20 cellular contexts compared by ENCODE assay signal in genomic region chr14:105260826-105261438, GRCh38. TPM values are rescaled to one million over a fixed set of nuclear protein-coding genes. Genes with fewer than 3 reads are reported as not detected.
DNase-seq lines count a peak whose midpoint lies in the region; ATAC-seq and TF ChIP-seq lines count a peak whose summit lies in the region.
"Had no signal": no experiment of that assay in that cellular context is flagged by ENCODE, and none has a peak within 500 bp of the region (broad histone marks: within the 10 kb centered on the region; RNA-seq: fewer than 3 reads in every experiment).

No MANE protein-coding gene starts in this region.

- H3K36me3 ChIP-seq in WERI-Rb-1 (peaks cover 7% of the 10 kb centered on the region; the same call in 1 of the 2 replicates), right lobe of liver (peaks cover 0 to 7% (median 0%) of the 10 kb centered on the region in 4 donors)

- DNase-seq in DMS 273 (lab: John Stamatoyannopoulos, UW; ENCODE audit: unreplicated experiment) = peak; percentile 42
- no peak for DNase-seq in DMS 273 treated with DMSO at 0.1 percent for 48 hours (lab: John Stamatoyannopoulos, UW)
- DNase-seq in NCI-H2171 treated with DMSO at 0.1 percent for 48 hours (lab: John Stamatoyannopoulos, UW) = peak; percentile 79
- DNase-seq in WERI-Rb-1 = peak; percentile 48
- peak; percentile 63 for DNase-seq in posterior vena cava (ENCODE audit: low spot score)
- DNase-seq in right lobe of liver = no peak
- no peak for DNase-seq in glomerular visceral epithelial cell (ENCODE audit: extremely low spot score)
- no peak for DNase-seq in NCI-H748 treated with DMSO at 0.1 percent for 48 hours (lab: John Stamatoyannopoulos, UW)
- DNase-seq: ACHN; C1 segment of cervical spinal cord; Calu3; CD8-positive, alpha-beta T cell; KG1; NCI-H1092; NCI-H1436; NCI-H1930; PC-9 had no signal

- no peak for TF ChIP-seq POLR2A in right lobe of liver (IDR thresholded peaks at IDR 0.05)

- no peak for TF ChIP-seq CTCF in WERI-Rb-1 (IDR thresholded peaks at IDR 0.05; ENCODE audit: low read depth, low read length)
- TF ChIP-seq CTCF in right lobe of liver (IDR thresholded peaks at IDR 0.05) = no peak

- H3K27me3 ChIP-seq in WERI-Rb-1 (ENCODE audit: insufficient read depth, low read depth, severe bottlenecking) = no peaks in the 10 kb centered on the region
- no peaks in the 10 kb centered on the region for H3K27me3 ChIP-seq in right lobe of liver
- H3K27me3 ChIP-seq: SJSA1 had no signal

- no peak for ATAC-seq in right lobe of liver
- ATAC-seq: CD8-positive, alpha-beta T cell had no signal

- H3K4me1 ChIP-seq in right lobe of liver = no peaks in the 10 kb centered on the region

- H3K9me3 ChIP-seq in WERI-Rb-1 (ENCODE audit: severe bottlenecking) (no peaks in the 10 kb centered on the region), right lobe of liver (no peaks in the 10 kb centered on the region)
- H3K9me3 ChIP-seq: SJSA1 had no signal

- H3K27ac ChIP-seq in WERI-Rb-1 (peak overlapping the region; percentile 33), right lobe of liver (no peak overlapping the region)
- H3K27ac ChIP-seq: 22Rv1, PC-9, RWPE1, SJSA1 had no signal

- WGBS in right lobe of liver (ENCODE audit: insufficient coverage, low coverage, low lambda C conversion rate, missing lambda C conversion rate) = 88% methylated on average over 5 of the region's 15 CpGs

- no peak overlapping the region for H3K4me3 ChIP-seq in WERI-Rb-1 (ENCODE audit: low read depth, low read length)
- no peak overlapping the region for H3K4me3 ChIP-seq in right lobe of liver
- H3K4me3 ChIP-seq: PC-9, SJSA1 had no signal

- intact Hi-C loops in posterior vena cava (cut with DNase I) = no loop called here
- intact Hi-C loops in right lobe of liver (cut with DNase I) = loop anchor here in 1 of 2 donors (10.0 kb wide), 1 partner anchor 46 kb away; no protein-coding TSS in a partner anchor

RNA-seq across cellular contexts. Expression of gene BTBD6, which starts 12.6 kb away (rescaled TPM):
- 10 to 100 TPM; 38.4 to 42.4 TPM for total RNA-seq in posterior vena cava
- total RNA-seq in right lobe of liver = 10 to 100 TPM; 16.5 to 25.0 (median 17.7) TPM

RNA-seq across cellular contexts. Expression of gene BRF1, which starts 39.9 kb away (rescaled TPM):
- total RNA-seq in posterior vena cava (10 to 100 TPM; 18.8 to 19.4 TPM), right lobe of liver (10 to 100 TPM; 13.1 to 17.8 (median 16.2) TPM)

RNA-seq across cellular contexts. Expression of gene PACS2, which starts 53.6 kb away (rescaled TPM):
- total RNA-seq in posterior vena cava (10 to 100 TPM; 61.3 to 69.4 TPM), right lobe of liver (10 to 100 TPM; 19.8 to 26.7 (median 21.5) TPM)

Comparison
In these comparisons a context has a peak if more than half of its experiments do, and no peak if none do; other contexts are left out.
1. DNase-seq: peak in DMS 273 (single experiment), NCI-H2171 treated with DMSO at 0.1 percent for 48 hours (single experiment), WERI-Rb-1 (single experiment) and posterior vena cava (single experiment); none in DMS 273 treated with DMSO at 0.1 percent for 48 hours (single experiment), right lobe of liver (0 of 3), glomerular visceral epithelial cell (single experiment) and NCI-H748 treated with DMSO at 0.1 percent for 48 hours (single experiment).